ENCODE assay signal across 7 cellular contexts in the genomic region with DNA sequence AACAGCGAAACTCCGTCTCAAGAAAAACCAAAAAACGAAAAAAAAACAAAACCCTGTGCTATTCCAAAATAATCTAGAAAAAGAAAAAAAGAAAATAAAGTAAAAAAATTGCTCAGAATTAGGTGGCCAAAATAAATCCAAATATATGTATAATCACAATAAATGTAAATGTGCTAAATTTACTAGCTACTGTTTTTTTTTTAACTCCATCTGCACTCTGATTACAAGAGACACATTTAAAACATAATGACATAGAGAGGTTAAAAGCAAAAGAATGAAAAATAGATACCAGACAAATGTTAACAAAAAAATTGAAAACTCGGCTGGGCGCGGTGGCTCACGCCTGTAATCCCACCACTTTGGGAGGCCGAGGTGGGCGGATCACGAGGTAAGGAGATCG.
"Had no signal": no experiment of that assay in that cellular context is flagged by ENCODE, and none has a peak within 500 bp of the region (broad histone marks: within the 10 kb centered on the region; RNA-seq: fewer than 3 reads in every experiment).

No MANE protein-coding gene starts in this region.

- H3K9me3 ChIP-seq: HAP-1 had no signal

- FAIRE-seq: HTR-8/SVneo had no signal

- ATAC-seq: HCT116 had no signal

- H3K27ac ChIP-seq: GM23248 had no signal

- H3K9ac ChIP-seq: GM23248 had no signal

- H3K4me3 ChIP-seq: HAP-1 had no signal

- DNase-seq: GM23248, GOT3, H7, KG1 had no signal

- H2AFZ ChIP-seq: GM23248 had no signal

- H3K4me1 ChIP-seq: HAP-1 had no signal

- H3K36me3 ChIP-seq: HAP-1 had no signal
